Comparison of ENCODE assay signal across 1 cellular context in the genomic region with DNA sequence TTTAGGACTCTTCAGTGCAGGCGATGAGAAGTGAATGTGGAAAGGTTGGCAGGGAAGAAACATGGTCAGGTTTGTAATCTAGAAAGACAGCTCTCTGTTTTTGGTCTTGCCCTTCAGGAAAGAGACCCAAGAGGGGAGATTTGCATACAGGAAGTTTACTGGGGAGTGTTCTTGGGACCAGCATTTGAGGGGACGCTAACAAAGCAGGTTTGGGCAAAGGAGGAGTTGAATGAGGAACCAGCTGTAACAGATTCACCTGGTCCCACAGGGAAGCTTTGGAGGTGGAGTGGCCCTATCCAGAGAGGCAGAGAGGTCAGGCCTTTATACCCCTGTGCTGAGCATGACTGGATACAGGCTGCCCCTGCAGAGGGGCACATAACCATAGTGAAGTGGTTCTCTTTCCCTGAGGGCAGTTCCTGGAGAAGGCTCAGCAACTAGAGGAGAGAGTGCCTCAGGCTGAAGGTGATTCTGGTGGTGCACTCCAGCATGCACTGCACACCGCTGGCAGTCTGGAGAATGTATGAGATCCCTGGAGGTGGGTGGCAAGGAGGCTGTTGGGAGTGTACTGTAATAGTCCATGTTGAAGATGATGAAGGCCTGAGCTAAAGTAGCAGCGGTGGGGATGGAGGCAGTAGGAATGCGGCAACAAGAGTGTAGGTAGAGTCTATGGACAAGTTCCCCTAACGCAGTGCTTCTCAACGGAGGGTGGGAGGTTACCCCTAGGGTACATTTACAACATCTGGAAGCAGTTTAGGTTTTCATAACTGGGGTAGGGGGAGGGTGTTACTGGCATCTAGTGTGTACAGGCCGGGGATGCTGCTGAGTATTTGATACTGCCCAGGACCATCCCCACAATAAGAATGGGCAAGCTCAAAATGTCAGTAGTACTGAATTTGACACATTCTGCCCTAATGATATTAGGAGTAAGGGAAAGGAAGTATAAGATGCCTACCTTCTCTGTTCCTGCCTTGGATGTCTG.
TF ChIP-seq lines count a peak whose summit lies in the region.

No MANE protein-coding gene starts in this region.

TF ChIP-seq in SK-N-SH, 30 proteins besides CTCF, POLR2A, EP300 and RAD21 (continued from another document):
- TF ChIP-seq SIN3A (IDR thresholded peaks at IDR 0.05; ENCODE audit: borderline replicate concordance, low read depth, low read length) (no peak), FOSL2 (IDR thresholded peaks at IDR 0.05; ENCODE audit: borderline replicate concordance, low read depth) (no peak), RFX5 (IDR thresholded peaks at IDR 0.05; ENCODE audit: low read length) (no peak), ELF1 (IDR thresholded peaks at IDR 0.05) (no peak), EZH2phosphoT487 (IDR thresholded peaks at IDR 0.05; ENCODE audit: borderline replicate concordance, low read depth) (no peak)
- TF ChIP-seq, protein P1, sequence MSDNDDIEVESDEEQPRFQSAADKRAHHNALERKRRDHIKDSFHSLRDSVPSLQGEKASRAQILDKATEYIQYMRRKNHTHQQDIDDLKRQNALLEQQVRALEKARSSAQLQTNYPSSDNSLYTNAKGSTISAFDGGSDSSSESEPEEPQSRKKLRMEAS (IDR thresholded peaks at IDR 0.05; ENCODE audit: low read depth) = no peak
- TF ChIP-seq, protein P2, sequence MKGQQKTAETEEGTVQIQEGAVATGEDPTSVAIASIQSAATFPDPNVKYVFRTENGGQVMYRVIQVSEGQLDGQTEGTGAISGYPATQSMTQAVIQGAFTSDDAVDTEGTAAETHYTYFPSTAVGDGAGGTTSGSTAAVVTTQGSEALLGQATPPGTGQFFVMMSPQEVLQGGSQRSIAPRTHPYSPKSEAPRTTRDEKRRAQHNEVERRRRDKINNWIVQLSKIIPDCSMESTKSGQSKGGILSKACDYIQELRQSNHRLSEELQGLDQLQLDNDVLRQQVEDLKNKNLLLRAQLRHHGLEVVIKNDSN (IDR thresholded peaks at IDR 0.05; ENCODE audit: borderline replicate concordance, low read depth) = no peak
- TF ChIP-seq, protein P3, sequence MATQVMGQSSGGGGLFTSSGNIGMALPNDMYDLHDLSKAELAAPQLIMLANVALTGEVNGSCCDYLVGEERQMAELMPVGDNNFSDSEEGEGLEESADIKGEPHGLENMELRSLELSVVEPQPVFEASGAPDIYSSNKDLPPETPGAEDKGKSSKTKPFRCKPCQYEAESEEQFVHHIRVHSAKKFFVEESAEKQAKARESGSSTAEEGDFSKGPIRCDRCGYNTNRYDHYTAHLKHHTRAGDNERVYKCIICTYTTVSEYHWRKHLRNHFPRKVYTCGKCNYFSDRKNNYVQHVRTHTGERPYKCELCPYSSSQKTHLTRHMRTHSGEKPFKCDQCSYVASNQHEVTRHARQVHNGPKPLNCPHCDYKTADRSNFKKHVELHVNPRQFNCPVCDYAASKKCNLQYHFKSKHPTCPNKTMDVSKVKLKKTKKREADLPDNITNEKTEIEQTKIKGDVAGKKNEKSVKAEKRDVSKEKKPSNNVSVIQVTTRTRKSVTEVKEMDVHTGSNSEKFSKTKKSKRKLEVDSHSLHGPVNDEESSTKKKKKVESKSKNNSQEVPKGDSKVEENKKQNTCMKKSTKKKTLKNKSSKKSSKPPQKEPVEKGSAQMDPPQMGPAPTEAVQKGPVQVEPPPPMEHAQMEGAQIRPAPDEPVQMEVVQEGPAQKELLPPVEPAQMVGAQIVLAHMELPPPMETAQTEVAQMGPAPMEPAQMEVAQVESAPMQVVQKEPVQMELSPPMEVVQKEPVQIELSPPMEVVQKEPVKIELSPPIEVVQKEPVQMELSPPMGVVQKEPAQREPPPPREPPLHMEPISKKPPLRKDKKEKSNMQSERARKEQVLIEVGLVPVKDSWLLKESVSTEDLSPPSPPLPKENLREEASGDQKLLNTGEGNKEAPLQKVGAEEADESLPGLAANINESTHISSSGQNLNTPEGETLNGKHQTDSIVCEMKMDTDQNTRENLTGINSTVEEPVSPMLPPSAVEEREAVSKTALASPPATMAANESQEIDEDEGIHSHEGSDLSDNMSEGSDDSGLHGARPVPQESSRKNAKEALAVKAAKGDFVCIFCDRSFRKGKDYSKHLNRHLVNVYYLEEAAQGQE (IDR thresholded peaks at IDR 0.05; ENCODE audit: low read depth, low read length) = no peak
